Comparison of ENCODE assay signal across 1 cellular context in genomic region chr11:96260067-96260511, GRCh38.
TF ChIP-seq lines count a peak whose summit lies in the region.

No MANE protein-coding gene starts in this region.

TF ChIP-seq in SK-N-SH treated with all-trans-retinoic acid at 6 μM for 48 hours, 23 proteins besides CTCF, POLR2A, EP300 and RAD21 (continued from another document):
- TF ChIP-seq CSRNP3 (CRISPR knock-in tag; IDR thresholded peaks at IDR 0.05) (no peak), ZNF565 (CRISPR knock-in tag; conservative IDR thresholded peaks at IDR 0.05; ENCODE audit: low read depth) (no peak), ARNTL (CRISPR knock-in tag; IDR thresholded peaks at IDR 0.05; ENCODE audit: borderline replicate concordance, low read depth) (no peak), TSHZ2 (CRISPR knock-in tag; IDR thresholded peaks at IDR 0.05) (no peak), BACH2 (CRISPR knock-in tag; IDR thresholded peaks at IDR 0.05; ENCODE audit: borderline replicate concordance) (no peak), RARB (CRISPR knock-in tag; IDR thresholded peaks at IDR 0.05) (no peak), TOX (CRISPR knock-in tag; IDR thresholded peaks at IDR 0.05; ENCODE audit: borderline replicate concordance) (no peak), ZFP30 (CRISPR knock-in tag; IDR thresholded peaks at IDR 0.05) (no peak)
